12 cellular contexts compared by ENCODE assay signal in genomic region chrY:21240206-21240605, GRCh38.
DNase-seq lines count a peak whose midpoint lies in the region; ATAC-seq, FAIRE-seq and TF ChIP-seq lines count a peak whose summit lies in the region.
"Had no signal": no experiment of that assay in that cellular context is flagged by ENCODE, and none has a peak within 500 bp of the region (broad histone marks: within the 10 kb centered on the region; RNA-seq: fewer than 3 reads in every experiment).

No MANE protein-coding gene starts in this region.

- no peaks in the 10 kb centered on the region for H3K79me2 ChIP-seq in GM23338 (replicated peaks; ENCODE audit: insufficient read depth)

- FAIRE-seq in GM12891 (lab: Jason Lieb, UNC) = peak; percentile 98
- FAIRE-seq: astrocyte had no signal

- TF ChIP-seq CTCF in suprapubic skin (IDR thresholded peaks at IDR 0.05) = no peak
- no peak for TF ChIP-seq CTCF in GM23338 (conservative IDR thresholded peaks at IDR 0.05; ENCODE audit: low read depth in 2 of 2)

- H3K4me1 ChIP-seq in suprapubic skin (no peaks in the 10 kb centered on the region), GM23338 (ENCODE audit: insufficient read depth) (no peaks in the 10 kb centered on the region)

- intact Hi-C loops in dendritic cell treated with granulocyte-macrophage colony-stimulating factor and Interleukin-4, amounts not matched to agents 40 ng/mL and 50 ng/mL, for 4 days (cut with micrococcal nuclease) = loop anchor here (10.0 kb wide), 1 partner anchor 205 kb away; no protein-coding TSS in a partner anchor

- H3K27me3 Mint-ChIP-seq in dendritic cell treated with granulocyte-macrophage colony-stimulating factor and Interleukin-4, amounts not matched to agents 40 ng/mL and 50 ng/mL, for 4 days = no peaks in the 10 kb centered on the region
- no peaks in the 10 kb centered on the region for H3K27me3 Mint-ChIP-seq in GM23338 (ENCODE audit: insufficient read depth, low read depth, poor library complexity)

- H3K36me3 ChIP-seq in suprapubic skin (no peaks in the 10 kb centered on the region), GM23338 (ENCODE audit: insufficient read depth) (no peaks in the 10 kb centered on the region)

- H3K36me3 Mint-ChIP-seq in dendritic cell treated with granulocyte-macrophage colony-stimulating factor and Interleukin-4, amounts not matched to agents 40 ng/mL and 50 ng/mL, for 4 days (ENCODE audit: low read depth) = peaks cover 25% of the 10 kb centered on the region
- H3K36me3 Mint-ChIP-seq in GM23338 (ENCODE audit: low read depth) = peaks cover 3% of the 10 kb centered on the region; the same call in 2 of the 3 replicates

- H3K9me3 Mint-ChIP-seq in dendritic cell treated with granulocyte-macrophage colony-stimulating factor and Interleukin-4, amounts not matched to agents 40 ng/mL and 50 ng/mL, for 4 days = no peaks in the 10 kb centered on the region
- peaks cover 73% of the 10 kb centered on the region for H3K9me3 Mint-ChIP-seq in GM23338

- peak overlapping the region; percentile 89 for H3K27ac Mint-ChIP-seq in dendritic cell treated with granulocyte-macrophage colony-stimulating factor and Interleukin-4, amounts not matched to agents 40 ng/mL and 50 ng/mL, for 4 days
- H3K27ac Mint-ChIP-seq in GM23338 = no peak overlapping the region

- no peak overlapping the region for H2AFZ ChIP-seq in GM23338

- H3K27ac ChIP-seq in suprapubic skin (no peak overlapping the region), GM23338 (ENCODE audit: low read depth) (no peak overlapping the region)

- H3K9me2 ChIP-seq in GM23338 (ENCODE audit: insufficient read depth) = no peaks in the 10 kb centered on the region

- H3F3A ChIP-seq in GM23338 (replicated peaks; ENCODE audit: low read depth) = no peaks in the 10 kb centered on the region

- peaks cover 19% of the 10 kb centered on the region for H3K4me1 Mint-ChIP-seq in dendritic cell treated with granulocyte-macrophage colony-stimulating factor and Interleukin-4, amounts not matched to agents 40 ng/mL and 50 ng/mL, for 4 days (ENCODE audit: low read depth)
- no peaks in the 10 kb centered on the region for H3K4me1 Mint-ChIP-seq in GM23338

- no CpG with 5 or more reads among the region's 4 CpGs for WGBS in suprapubic skin

- H3K27me3 ChIP-seq in suprapubic skin = no peaks in the 10 kb centered on the region
- H3K27me3 ChIP-seq in GM23338 (ENCODE audit: insufficient read depth) = no peaks in the 10 kb centered on the region

- H3K4me3 ChIP-seq in suprapubic skin (no peak overlapping the region), GM23338 (no peak overlapping the region)

- no peaks in the 10 kb centered on the region for H4K20me1 ChIP-seq in GM23338 (replicated peaks; ENCODE audit: insufficient read depth)

- peak; percentile 88 for ATAC-seq in GM21737 (IDR thresholded peaks at IDR 0.05; ENCODE audit: unreplicated experiment)
- ATAC-seq in GM23338 = no peak

- no peaks in the 10 kb centered on the region for H3K9me3 ChIP-seq in suprapubic skin

- TF ChIP-seq POLR2A in GM12891 (IDR thresholded peaks at IDR 0.05; ENCODE audit: low read depth, low read length) (no peak), suprapubic skin (IDR thresholded peaks at IDR 0.05) (no peak)

- DNase-seq in GM12891 (ENCODE audit: insufficient read length, low spot score) = no peak
- DNase-seq in MV-4-11 (lab: John Stamatoyannopoulos, UW) = peak; percentile 96
- no peak for DNase-seq in suprapubic skin (ENCODE audit: low spot score in 2 of 2)
- no peak for DNase-seq in T-helper 9 cell
- DNase-seq in GM23338 (ENCODE audit: low spot score) = no peak
- no peak for DNase-seq in stimulated activated naive CD4-positive, alpha-beta T cell treated with Interleukin-2 at 50 U/mL for 16 hours (lab: John Stamatoyannopoulos, UW)
- DNase-seq: DMS 273 treated with DMSO at 0.1 percent for 48 hours, Karpas-422, NCI-H69 had no signal

- no peak overlapping the region for H3K4me3 Mint-ChIP-seq in dendritic cell treated with granulocyte-macrophage colony-stimulating factor and Interleukin-4, amounts not matched to agents 40 ng/mL and 50 ng/mL, for 4 days
- H3K4me3 Mint-ChIP-seq in GM23338 = no peak overlapping the region

- H3K4me2 ChIP-seq in GM23338 = no peak overlapping the region

- no peak for TF ChIP-seq EP300 in suprapubic skin (IDR thresholded peaks at IDR 0.05)

TF ChIP-seq in GM12891, 5 proteins besides CTCF, POLR2A, EP300 and RAD21:
- TF ChIP-seq SPI1 (IDR thresholded peaks at IDR 0.05; ENCODE audit: low read depth, low read length) (peak; percentile 72), TAF1 (IDR thresholded peaks at IDR 0.05; ENCODE audit: low read depth, low read length) (no peak), POU2F2 (IDR thresholded peaks at IDR 0.05; ENCODE audit: low read depth, low read length) (0 out of 2 replicates have a peak, but pooled peaks have one; percentile 19), PAX5 (IDR thresholded peaks at IDR 0.05; ENCODE audit: insufficient read depth, low read length, severe bottlenecking) (no peak)

TF ChIP-seq in GM23338, 12 proteins besides CTCF, POLR2A, EP300 and RAD21 (continues in another document):
- TF ChIP-seq ETS1 (IDR thresholded peaks at IDR 0.05) (no peak), POLR2AphosphoS5 (IDR thresholded peaks at IDR 0.05; ENCODE audit: low read depth) (no peak), EZH2 (IDR thresholded peaks at IDR 0.05; ENCODE audit: low read depth, unreplicated experiment) (no peak), STAT1 (IDR thresholded peaks at IDR 0.05; ENCODE audit: unreplicated experiment) (no peak), ZNF331 (CRISPR knock-in tag; IDR thresholded peaks at IDR 0.05; ENCODE audit: low read depth) (no peak), NANOG (IDR thresholded peaks at IDR 0.05; ENCODE audit: borderline replicate concordance) (no peak), CREB1 (CRISPR knock-in tag; IDR thresholded peaks at IDR 0.05; ENCODE audit: low read depth) (no peak), ZNF114 (CRISPR knock-in tag; IDR thresholded peaks at IDR 0.05) (no peak), REST (IDR thresholded peaks at IDR 0.05; ENCODE audit: unreplicated experiment) (no peak)
